In the genomic region with DNA sequence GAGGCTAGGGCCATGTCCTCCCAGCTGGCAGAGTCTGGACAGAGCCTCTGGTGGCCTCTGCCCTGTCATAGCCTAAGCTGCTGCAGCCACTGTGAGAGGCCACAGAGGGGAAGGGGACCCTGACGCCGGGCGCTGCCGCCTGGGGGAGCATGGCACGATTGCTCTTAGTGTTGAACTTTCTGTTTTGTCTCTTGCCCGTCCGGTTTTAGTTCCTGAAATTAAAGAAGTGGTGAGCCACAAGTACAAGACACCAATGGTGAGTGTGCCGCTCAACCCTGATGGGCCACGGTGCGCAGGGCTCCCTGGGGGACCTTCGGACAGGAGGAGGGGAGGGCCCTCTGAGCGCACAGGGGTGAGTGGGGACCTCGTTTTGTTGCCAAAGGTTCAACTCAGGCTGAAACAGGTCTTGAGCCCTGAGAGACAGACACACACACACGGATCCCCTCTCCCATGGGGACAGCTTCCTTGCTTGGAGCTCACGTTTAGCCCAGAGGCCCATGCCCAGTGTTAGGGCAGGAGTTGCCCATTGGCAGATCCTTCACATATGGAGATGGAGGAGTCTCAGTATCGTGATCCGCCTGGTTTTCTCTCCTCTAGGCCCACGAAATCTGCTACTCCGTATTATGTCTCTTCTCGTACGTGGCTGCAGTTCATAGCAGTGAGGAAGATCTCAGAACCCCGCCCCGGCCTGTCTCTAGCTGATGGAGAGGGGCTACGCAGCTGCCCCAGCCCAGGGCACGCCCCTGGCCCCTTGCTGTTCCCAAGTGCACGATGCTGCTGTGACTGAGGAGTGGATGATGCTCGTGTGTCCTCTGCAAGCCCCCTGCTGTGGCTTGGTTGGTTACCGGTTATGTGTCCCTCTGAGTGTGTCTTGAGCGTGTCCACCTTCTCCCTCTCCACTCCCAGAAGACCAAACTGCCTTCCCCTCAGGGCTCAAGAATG, we compare ENCODE assay signal across 13 cellular contexts. TPM values are rescaled to one million over a fixed set of nuclear protein-coding genes. Genes with fewer than 3 reads are reported as not detected.
DNase-seq lines count a peak whose midpoint lies in the region; ATAC-seq and TF ChIP-seq lines count a peak whose summit lies in the region.
"Had no signal": no experiment of that assay in that cellular context is flagged by ENCODE, and none has a peak within 500 bp of the region (broad histone marks: within the 10 kb centered on the region; RNA-seq: fewer than 3 reads in every experiment).

No MANE protein-coding gene starts in this region.

- no peaks in the 10 kb centered on the region for H3K27me3 ChIP-seq in spleen (replicated peaks in 1 of 7)

- peaks cover 0 to 33% (median 22%) of the 10 kb centered on the region in 6 donors for H3K4me1 ChIP-seq in spleen

- H3K9me3 ChIP-seq in spleen = no peaks in the 10 kb centered on the region

- H3K4me3 ChIP-seq in spleen = no peak overlapping the region

- no peak for TF ChIP-seq POLR2A in spleen (IDR thresholded peaks at IDR 0.05)

- no peak overlapping the region for H3K4me3 Mint-ChIP-seq in T-helper 2 cell treated with Interferon-gamma antibody and Interleukin-4, amounts not matched to agents 5 μg/mL and 100 μg/mL, for 36 hours
- H3K4me3 Mint-ChIP-seq in WTC11 = no peak overlapping the region
- no peak overlapping the region for H3K4me3 Mint-ChIP-seq in effector memory CD8-positive, alpha-beta T cell

- H3K27ac Mint-ChIP-seq in T-helper 2 cell treated with Interferon-gamma antibody and Interleukin-4, amounts not matched to agents 5 μg/mL and 100 μg/mL, for 36 hours = peak overlapping the region; percentile 10
- 0 out of 2 replicates have a peak overlapping the region, but pooled peaks have one; percentile 3 for H3K27ac Mint-ChIP-seq in WTC11
- H3K27ac Mint-ChIP-seq in effector memory CD8-positive, alpha-beta T cell = peak overlapping the region in 1 of 2 donors; percentile 11

- H3K27me3 Mint-ChIP-seq in T-helper 2 cell treated with Interferon-gamma antibody and Interleukin-4, amounts not matched to agents 5 μg/mL and 100 μg/mL, for 36 hours (ENCODE audit: low read depth) = no peaks in the 10 kb centered on the region
- no peaks in the 10 kb centered on the region for H3K27me3 Mint-ChIP-seq in WTC11 (ENCODE audit: low read depth)
- H3K27me3 Mint-ChIP-seq in effector memory CD8-positive, alpha-beta T cell = no peaks in the 10 kb centered on the region

- POLR2A ChIA-PET in WTC11 (lab: Charles Lee) = no interaction called here

- TF ChIP-seq CTCF in WTC11 (IDR thresholded peaks at IDR 0.05) (no peak), spleen (IDR thresholded peaks at IDR 0.05 in 8 of 11, conservative IDR thresholded peaks at IDR 0.05 in 3 of 11) (peak in 2 of 11 experiments; percentile 20 to 29)

- peak; percentile 80 for ATAC-seq in HG02759 (IDR thresholded peaks at IDR 0.05; ENCODE audit: unreplicated experiment)
- no peak for ATAC-seq in WTC11
- ATAC-seq in GM21360 (IDR thresholded peaks at IDR 0.05; ENCODE audit: unreplicated experiment) = no peak
- ATAC-seq in effector memory CD8-positive, alpha-beta T cell (replicated peaks) = no peak
- no peak for ATAC-seq in GM18517 (IDR thresholded peaks at IDR 0.05; ENCODE audit: unreplicated experiment)

- H3K9me3 Mint-ChIP-seq in T-helper 2 cell treated with Interferon-gamma antibody and Interleukin-4, amounts not matched to agents 5 μg/mL and 100 μg/mL, for 36 hours = no peaks in the 10 kb centered on the region
- H3K9me3 Mint-ChIP-seq in WTC11 = no peaks in the 10 kb centered on the region
- H3K9me3 Mint-ChIP-seq in effector memory CD8-positive, alpha-beta T cell = no peaks in the 10 kb centered on the region

- CTCF ChIA-PET in WTC11 (lab: Charles Lee) = interaction anchor here (1.2 kb wide), 1 partner anchor 26 kb away, joined by 3 read pairs; no protein-coding TSS in a partner anchor

- intact Hi-C loops in spleen (cut with DNase I; ENCODE audit: low total_unique reads) = no loop called here

- no peak for DNase-seq in T-helper 2 cell treated with Interferon-gamma antibody and Interleukin-4, amounts not matched to agents 5 μg/mL and 100 μg/mL, for 36 hours (ENCODE audit: low spot score)
- no peak for DNase-seq in T-helper 2 cell
- DNase-seq in WTC11 (ENCODE audit: low spot score) = no peak
- peak; percentile 83 for DNase-seq in spleen
- DNase-seq in effector memory CD8-positive, alpha-beta T cell = no peak
- DNase-seq: activated naive CD4-positive, alpha-beta T cell treated with anti-CD3 and anti-CD28 coated beads, Interleukin-2, amount 50 U/mL, for 16 hours; kidney glomerular epithelial cell; NCI-H2107 had no signal

- peaks cover 0 to 54% (median 6%) of the 10 kb centered on the region in 6 donors for H3K36me3 ChIP-seq in spleen

- 80 to 88% (median 82%) methylated on average over 29 of the region's 29 CpGs for WGBS in spleen, 5 donors

- H3K4me1 Mint-ChIP-seq in T-helper 2 cell treated with Interferon-gamma antibody and Interleukin-4, amounts not matched to agents 5 μg/mL and 100 μg/mL, for 36 hours (ENCODE audit: low read depth) = no peaks in the 10 kb centered on the region
- no peaks in the 10 kb centered on the region for H3K4me1 Mint-ChIP-seq in WTC11
- peaks cover 0 to 2% of the 10 kb centered on the region in 2 donors for H3K4me1 Mint-ChIP-seq in effector memory CD8-positive, alpha-beta T cell (ENCODE audit: low read depth in 2 of 2)

- H3K27ac ChIP-seq in spleen = peak overlapping the region in 4 of 8 donors; percentile 18 to 56 (median 43)

- H3K36me3 Mint-ChIP-seq in T-helper 2 cell treated with Interferon-gamma antibody and Interleukin-4, amounts not matched to agents 5 μg/mL and 100 μg/mL, for 36 hours (ENCODE audit: low read depth) = peaks cover 34% of the 10 kb centered on the region
- peaks cover 13% of the 10 kb centered on the region for H3K36me3 Mint-ChIP-seq in WTC11
- H3K36me3 Mint-ChIP-seq in effector memory CD8-positive, alpha-beta T cell (ENCODE audit: insufficient read depth) = peaks cover 34% of the 10 kb centered on the region

TF ChIP-seq in WTC11, 78 proteins besides CTCF, POLR2A, EP300 and RAD21 (continues in another document):
- no peak for TF ChIP-seq TEAD1 (CRISPR knock-in tag; IDR thresholded peaks at IDR 0.05)
- TF ChIP-seq ZNF532 (CRISPR knock-in tag; IDR thresholded peaks at IDR 0.05; ENCODE audit: borderline replicate concordance) = no peak
- no peak for TF ChIP-seq ETV6 (CRISPR knock-in tag; IDR thresholded peaks at IDR 0.05)
- TF ChIP-seq TEAD4 (CRISPR knock-in tag; IDR thresholded peaks at IDR 0.05) = no peak
- no peak for TF ChIP-seq FOXK1 (CRISPR knock-in tag; IDR thresholded peaks at IDR 0.05)
- TF ChIP-seq HMGXB4 (CRISPR knock-in tag; IDR thresholded peaks at IDR 0.05) = no peak
- TF ChIP-seq NR3C1 (CRISPR knock-in tag; conservative IDR thresholded peaks at IDR 0.05; ENCODE audit: low read depth) = no peak
- no peak for TF ChIP-seq JUN (CRISPR knock-in tag; IDR thresholded peaks at IDR 0.05)

RNA-seq across cellular contexts. Expression of gene MYBPC3, which starts 23.8 kb away (rescaled TPM):
- 0.07 TPM in 2 of 3 replicates, not detected in the other for total RNA-seq in WTC11 (2021)
- 1 to 10 TPM in 5 of 7 donors, under 1 TPM in 2; 0.91 to 4.7 (median 1.5) TPM for total RNA-seq in spleen
- 1 to 10 TPM in 2 of 3 donors, under 1 TPM in 1; 0.49 to 2.2 (median 1.4) TPM for polyA plus RNA-seq in spleen
- total RNA-seq: pulmonary artery endothelial cell; T-helper 1 cell treated with Interleukin-12 subunit alpha and Interleukin-12 subunit beta and Interleukin-4 antibody, amounts not matched to agents 30 ng/mL and 1 ng/mL, for 36 hours had no signal

RNA-seq across cellular contexts. Expression of gene SPI1, which starts 49.6 kb away (rescaled TPM):
- total RNA-seq in WTC11 (2021) (0.21 to 0.59 TPM (median 0.39 TPM) in 3 replicates), spleen (100 to 1,000 TPM in 6 of 7 donors, 10 to 100 TPM in 1; 95.7 to 366 (median 198) TPM)
- polyA plus RNA-seq in spleen = 100 to 1,000 TPM in 1 of 3 donors, 10 to 100 TPM in 2; 84.2 to 128 (median 91.8) TPM
- total RNA-seq: pulmonary artery endothelial cell; T-helper 1 cell treated with Interleukin-12 subunit alpha and Interleukin-12 subunit beta and Interleukin-4 antibody, amounts not matched to agents 30 ng/mL and 1 ng/mL, for 36 hours had no signal

RNA-seq across cellular contexts. Expression of gene MADD, which starts 58.8 kb away (rescaled TPM):
- 39.4 to 47.5 TPM (median 40.6 TPM) in 3 replicates for total RNA-seq in WTC11 (2021)
- 10 to 100 TPM; 53.6 to 82.4 (median 70.1) TPM for total RNA-seq in spleen
- 10 to 100 TPM; 15.7 to 35.0 (median 26.1) TPM for polyA plus RNA-seq in spleen

Comparison
In these comparisons a context has a peak if more than half of its experiments do, and no peak if none do; other contexts are left out.
1. RNA of gene SPI1, which starts 49.6 kb away (total RNA-seq): 95.7 to 366 TPM in spleen; 0.21 to 0.59 TPM in WTC11; every median in the first group is over 10 times any median in the second.